In genomic region chr12:50747817-50748216, GRCh38 we compare ENCODE assay signal across 2 cellular contexts.
TF ChIP-seq lines count a peak whose summit lies in the region.

No MANE protein-coding gene starts in this region.

TF ChIP-seq in GM23338, 12 proteins besides CTCF, POLR2A, EP300 and RAD21:
- no peak for TF ChIP-seq ZNF462 (CRISPR knock-in tag; IDR thresholded peaks at IDR 0.05)
- TF ChIP-seq STAT1 (IDR thresholded peaks at IDR 0.05; ENCODE audit: unreplicated experiment), result no peak
- TF ChIP-seq JUNB (IDR thresholded peaks at IDR 0.05; ENCODE audit: unreplicated experiment), result no peak
- no peak for TF ChIP-seq CREB1 (CRISPR knock-in tag; IDR thresholded peaks at IDR 0.05; ENCODE audit: low read depth)
- TF ChIP-seq ZNF331 (CRISPR knock-in tag; IDR thresholded peaks at IDR 0.05; ENCODE audit: low read depth), result no peak

TF ChIP-seq in K562, 482 proteins besides CTCF, POLR2A, EP300 and RAD21 (continued from another document):
- no peak for TF ChIP-seq ZBTB11 (CRISPR knock-in tag; IDR thresholded peaks at IDR 0.05)
- TF ChIP-seq SNIP1 (IDR thresholded peaks at IDR 0.05; ENCODE audit: low read depth), result no peak
- TF ChIP-seq ZNF512 (tag; IDR thresholded peaks at IDR 0.05), result no peak
- TF ChIP-seq NCOA1 (IDR thresholded peaks at IDR 0.05; ENCODE audit: low read depth), result no peak
- no peak for TF ChIP-seq ZNF263 (CRISPR knock-in tag; IDR thresholded peaks at IDR 0.05; ENCODE audit: borderline replicate concordance)
- TF ChIP-seq TRIM25 (IDR thresholded peaks at IDR 0.05; ENCODE audit: borderline replicate concordance), result no peak
- no peak for TF ChIP-seq ZNF407 (IDR thresholded peaks at IDR 0.05; ENCODE audit: low read depth)
- TF ChIP-seq BRF1 (IDR thresholded peaks at IDR 0.05; ENCODE audit: borderline replicate concordance, extremely low read depth, insufficient read length), result no peak
- no peak for TF ChIP-seq ZFPM2 (CRISPR knock-in tag; IDR thresholded peaks at IDR 0.05)
- TF ChIP-seq PPARD (CRISPR knock-in tag; IDR thresholded peaks at IDR 0.05), result no peak
- TF ChIP-seq MNT (conservative IDR thresholded peaks at IDR 0.05), result no peak
- no peak for TF ChIP-seq E4F1 (CRISPR knock-in tag; IDR thresholded peaks at IDR 0.05; ENCODE audit: borderline replicate concordance)
- TF ChIP-seq NR1H2 (CRISPR knock-in tag; IDR thresholded peaks at IDR 0.05), result no peak
